In the genomic region with DNA sequence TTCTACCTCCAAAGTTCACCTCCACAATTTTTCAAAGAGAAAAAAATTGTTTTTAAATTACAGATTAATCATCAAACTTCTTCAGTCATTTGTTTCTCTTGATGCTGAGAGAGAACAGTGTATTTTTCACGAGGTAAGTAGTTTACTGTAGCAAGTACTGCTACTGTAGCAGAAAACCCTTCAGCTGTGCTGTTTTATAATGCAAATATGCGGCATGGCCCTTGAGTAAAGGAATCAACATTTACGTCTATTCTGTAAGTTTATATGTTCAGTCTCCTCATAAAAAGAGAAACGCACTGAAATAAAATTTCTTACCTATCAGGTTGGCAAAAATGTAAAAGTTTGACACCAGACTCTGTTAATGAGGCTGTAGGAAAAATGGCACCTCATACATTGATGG, we compare ENCODE assay signal across 32 cellular contexts.
"Had no signal": no experiment of that assay in that cellular context is flagged by ENCODE, and none has a peak within 500 bp of the region (broad histone marks: within the 10 kb centered on the region; RNA-seq: fewer than 3 reads in every experiment).

No MANE protein-coding gene starts in this region.

- H3K27ac Mint-ChIP-seq: activated CD4-positive, alpha-beta memory T cell treated with anti-CD3 and anti-CD28 coated beads, Interleukin-2, amount 10 ng/mL, durations not matched to agents 7 days and 5 days; activated CD4-positive, alpha-beta T cell treated with anti-CD3 and anti-CD28 coated beads for 36 hours; activated CD4-positive, alpha-beta T cell treated with anti-CD3 and anti-CD28 coated beads, Interleukin-2, amount 10 ng/mL, durations not matched to agents 7 days and 5 days; activated naive CD4-positive, alpha-beta T cell treated with anti-CD3 and anti-CD28 coated beads, Interleukin-2, amount 10 ng/mL, durations not matched to agents 7 days and 5 days; activated naive CD4-positive, alpha-beta T cell treated with anti-CD3 and anti-CD28 coated beads, Interleukin-2, amount 50 U/mL, for 72 hours; activated naive CD8-positive, alpha-beta T cell treated with anti-CD3 and anti-CD28 coated beads, Interleukin-2, amount 10 ng/mL, durations not matched to agents 7 days and 5 days; activated T-cell treated with anti-CD3 and anti-CD28 coated beads, Interleukin-2, amount 50 U/mL, for 24 hours; activated T-cell treated with anti-CD3 and anti-CD28 coated beads, Interleukin-2, amount 50 U/mL, for 72 hours; effector memory CD8-positive, alpha-beta T cell; T-helper 17 cell; T-helper 2 cell treated with Interferon-gamma antibody and Interleukin-4, amounts not matched to agents 5 μg/mL and 100 μg/mL, for 36 hours had no signal

- H3K9me3 Mint-ChIP-seq: activated CD4-positive, alpha-beta memory T cell treated with anti-CD3 and anti-CD28 coated beads, Interleukin-2, amount 10 ng/mL, durations not matched to agents 7 days and 5 days; activated CD4-positive, alpha-beta T cell treated with anti-CD3 and anti-CD28 coated beads, Interleukin-2, amount 10 ng/mL, durations not matched to agents 7 days and 5 days; activated naive CD4-positive, alpha-beta T cell treated with anti-CD3 and anti-CD28 coated beads, Interleukin-2, amount 10 ng/mL, durations not matched to agents 7 days and 5 days; activated naive CD4-positive, alpha-beta T cell treated with anti-CD3 and anti-CD28 coated beads, Interleukin-2, amount 50 U/mL, for 72 hours; activated naive CD8-positive, alpha-beta T cell treated with anti-CD3 and anti-CD28 coated beads, Interleukin-2, amount 10 ng/mL, durations not matched to agents 7 days and 5 days; activated T-cell treated with anti-CD3 and anti-CD28 coated beads, Interleukin-2, amount 50 U/mL, for 24 hours; activated T-cell treated with anti-CD3 and anti-CD28 coated beads, Interleukin-2, amount 50 U/mL, for 72 hours; T-helper 2 cell treated with Interferon-gamma antibody and Interleukin-4, amounts not matched to agents 5 μg/mL and 100 μg/mL, for 36 hours had no signal

- H3K4me1 Mint-ChIP-seq: activated CD4-positive, alpha-beta memory T cell treated with anti-CD3 and anti-CD28 coated beads, Interleukin-2, amount 10 ng/mL, durations not matched to agents 7 days and 5 days; activated CD4-positive, alpha-beta T cell treated with anti-CD3 and anti-CD28 coated beads for 36 hours; activated CD4-positive, alpha-beta T cell treated with anti-CD3 and anti-CD28 coated beads, Interleukin-2, amount 10 ng/mL, durations not matched to agents 7 days and 5 days; activated naive CD4-positive, alpha-beta T cell treated with anti-CD3 and anti-CD28 coated beads, Interleukin-2, amount 10 ng/mL, durations not matched to agents 7 days and 5 days; activated naive CD8-positive, alpha-beta T cell treated with anti-CD3 and anti-CD28 coated beads, Interleukin-2, amount 10 ng/mL, durations not matched to agents 7 days and 5 days; T-helper 17 cell had no signal

- H3K27ac ChIP-seq: ascending aorta, brain microvascular endothelial cell, esophagus muscularis mucosa, foreskin keratinocyte, gastrocnemius medialis, heart left ventricle, WERI-Rb-1 had no signal

- H3K27me3 Mint-ChIP-seq: activated CD4-positive, alpha-beta memory T cell treated with anti-CD3 and anti-CD28 coated beads, Interleukin-2, amount 10 ng/mL, durations not matched to agents 7 days and 5 days; activated CD4-positive, alpha-beta T cell treated with anti-CD3 and anti-CD28 coated beads for 36 hours; activated CD4-positive, alpha-beta T cell treated with anti-CD3 and anti-CD28 coated beads, Interleukin-2, amount 10 ng/mL, durations not matched to agents 7 days and 5 days; activated naive CD4-positive, alpha-beta T cell treated with anti-CD3 and anti-CD28 coated beads, Interleukin-2, amount 10 ng/mL, durations not matched to agents 7 days and 5 days; activated naive CD8-positive, alpha-beta T cell treated with anti-CD3 and anti-CD28 coated beads, Interleukin-2, amount 10 ng/mL, durations not matched to agents 7 days and 5 days; activated T-cell treated with anti-CD3 and anti-CD28 coated beads, Interleukin-2, amount 50 U/mL, for 24 hours; effector memory CD8-positive, alpha-beta T cell had no signal

- H3K36me3 ChIP-seq: ascending aorta, brain microvascular endothelial cell, esophagus muscularis mucosa, gastrocnemius medialis, heart left ventricle, WERI-Rb-1 had no signal

- H3K27me3 ChIP-seq: ascending aorta, brain microvascular endothelial cell, esophagus muscularis mucosa, gastrocnemius medialis, heart left ventricle had no signal

- H3K4me3 ChIP-seq: ascending aorta, esophagus muscularis mucosa, gastrocnemius medialis, heart left ventricle had no signal

- H3K4me1 ChIP-seq: ascending aorta, foreskin keratinocyte, gastrocnemius medialis, heart left ventricle had no signal

- H3K4me3 Mint-ChIP-seq: activated CD4-positive, alpha-beta memory T cell treated with anti-CD3 and anti-CD28 coated beads, Interleukin-2, amount 10 ng/mL, durations not matched to agents 7 days and 5 days; activated CD4-positive, alpha-beta T cell treated with anti-CD3 and anti-CD28 coated beads for 36 hours; activated CD4-positive, alpha-beta T cell treated with anti-CD3 and anti-CD28 coated beads, Interleukin-2, amount 10 ng/mL, durations not matched to agents 7 days and 5 days; activated naive CD4-positive, alpha-beta T cell treated with anti-CD3 and anti-CD28 coated beads, Interleukin-2, amount 10 ng/mL, durations not matched to agents 7 days and 5 days; activated naive CD8-positive, alpha-beta T cell treated with anti-CD3 and anti-CD28 coated beads, Interleukin-2, amount 10 ng/mL, durations not matched to agents 7 days and 5 days; activated T-cell treated with anti-CD3 and anti-CD28 coated beads, Interleukin-2, amount 50 U/mL, for 24 hours; activated T-cell treated with anti-CD3 and anti-CD28 coated beads, Interleukin-2, amount 50 U/mL, for 72 hours; effector memory CD8-positive, alpha-beta T cell; T-helper 17 cell; T-helper 2 cell treated with Interferon-gamma antibody and Interleukin-4, amounts not matched to agents 5 μg/mL and 100 μg/mL, for 36 hours had no signal

- H3K36me3 Mint-ChIP-seq: activated naive CD4-positive, alpha-beta T cell treated with anti-CD3 and anti-CD28 coated beads, Interleukin-2, amount 10 ng/mL, durations not matched to agents 7 days and 5 days; activated naive CD4-positive, alpha-beta T cell treated with anti-CD3 and anti-CD28 coated beads, Interleukin-2, amount 50 U/mL, for 72 hours; activated naive CD8-positive, alpha-beta T cell treated with anti-CD3 and anti-CD28 coated beads, Interleukin-2, amount 10 ng/mL, durations not matched to agents 7 days and 5 days had no signal

- ATAC-seq: activated CD4-positive, alpha-beta T cell treated with anti-CD3 and anti-CD28 coated beads for 36 hours; activated naive CD4-positive, alpha-beta T cell treated with anti-CD3 and anti-CD28 coated beads, Interleukin-2, amount 50 U/mL, for 72 hours; activated T-cell treated with anti-CD3 and anti-CD28 coated beads, Interleukin-2, amount 50 U/mL, for 72 hours; effector memory CD8-positive, alpha-beta T cell; foreskin keratinocyte; gastrocnemius medialis; heart left ventricle; T-helper 17 cell had no signal

- DNase-seq: activated CD4-positive, alpha-beta memory T cell treated with anti-CD3 and anti-CD28 coated beads, Interleukin-2, amount 10 ng/mL, durations not matched to agents 7 days and 5 days; activated CD4-positive, alpha-beta T cell treated with anti-CD3 and anti-CD28 coated beads for 36 hours; activated CD4-positive, alpha-beta T cell treated with anti-CD3 and anti-CD28 coated beads, Interleukin-2, amount 10 ng/mL, durations not matched to agents 7 days and 5 days; activated CD4-positive, alpha-beta T cell treated with anti-CD3 and anti-CD28 coated beads, Interleukin-2, amount 50 U/mL, for 4 hours; activated CD4-positive, CD25-positive, alpha-beta regulatory T cell; activated CD4-positive, CD25-positive, alpha-beta regulatory T cell treated with anti-CD3 and anti-CD28 coated beads, Interleukin-2, amount 50 U/mL, for 72 hours; activated CD8-positive, alpha-beta memory T cell treated with anti-CD3 and anti-CD28 coated beads, Interleukin-2, amount 50 U/mL, for 48 hours; activated gamma-delta T cell; activated naive CD4-positive, alpha-beta T cell; activated naive CD4-positive, alpha-beta T cell treated with anti-CD3 and anti-CD28 coated beads, Interleukin-2, amount 10 ng/mL, durations not matched to agents 7 days and 5 days; activated naive CD8-positive, alpha-beta T cell treated with anti-CD3 and anti-CD28 coated beads, Interleukin-2, amount 10 ng/mL, durations not matched to agents 7 days and 5 days; activated T-cell treated with anti-CD3 and anti-CD28 coated beads for 4 hours; activated T-cell treated with anti-CD3 and anti-CD28 coated beads, Interleukin-2, amount 50 U/mL, for 24 hours; activated T-cell treated with anti-CD3 and anti-CD28 coated beads, Interleukin-2, amount 50 U/mL, for 72 hours; brain microvascular endothelial cell; cortex of kidney; dermis blood vessel endothelial cell; effector CD4-positive, alpha-beta T cell; effector memory CD8-positive, alpha-beta T cell; erythroblast; foreskin keratinocyte; gastrocnemius medialis; glutamatergic neuron; heart left ventricle; T-helper 1 cell; T-helper 17 cell; T1000; WERI-Rb-1 had no signal

- H3K9me3 ChIP-seq: ascending aorta, esophagus muscularis mucosa, gastrocnemius medialis had no signal
